In the genomic region with DNA sequence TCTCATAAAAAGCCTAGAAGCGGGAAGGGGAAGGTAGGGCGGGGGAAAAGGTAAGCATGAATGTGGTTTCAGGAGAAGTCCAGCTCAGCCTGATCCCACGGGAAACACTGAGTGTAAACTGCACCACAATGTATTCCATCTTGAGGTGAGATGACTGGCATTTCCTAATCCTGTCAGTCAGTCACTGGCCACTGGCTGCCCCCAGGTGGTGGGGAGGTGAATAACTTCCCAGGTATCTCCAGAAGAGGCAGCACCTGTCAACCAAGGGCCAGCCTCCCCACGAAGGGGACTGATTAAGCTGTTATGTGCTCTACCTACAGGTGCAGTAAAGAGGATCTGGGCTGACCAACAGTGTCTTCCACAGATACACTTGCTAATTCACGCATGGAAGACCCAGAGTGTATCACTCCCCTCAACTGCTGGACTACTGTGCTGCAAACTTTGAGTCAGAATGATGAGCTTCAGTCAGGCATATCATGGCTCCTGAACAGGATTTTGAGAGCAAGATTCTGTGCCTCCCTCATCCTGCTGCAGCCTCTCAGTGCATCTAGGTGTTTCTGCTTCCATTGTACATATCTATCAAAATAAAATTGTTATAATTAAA, we compare ENCODE assay signal across 8 cellular contexts.
DNase-seq lines count a peak whose midpoint lies in the region; ATAC-seq and TF ChIP-seq lines count a peak whose summit lies in the region.

No MANE protein-coding gene starts in this region.

- no peaks in the 10 kb centered on the region for H4K20me1 ChIP-seq in OCI-LY7 (ENCODE audit: insufficient read depth, low read length)

- intact Hi-C loops in OCI-LY7 (cut with micrococcal nuclease; ENCODE audit: unreplicated experiment) (loop anchor here (2.0 kb wide), 1 partner anchor 368 kb away; no protein-coding TSS in a partner anchor), posterior vena cava (cut with DNase I) (no loop called here)

- H3K27ac ChIP-seq in AG04450 (ENCODE audit: low read depth, low read length), result no peak overlapping the region
- no peak overlapping the region for H3K27ac ChIP-seq in OCI-LY7 (ENCODE audit: low read depth, low read length, poor library complexity, severe bottlenecking)

- no peak overlapping the region for H2AFZ ChIP-seq in OCI-LY7 (ENCODE audit: low read length)

- ATAC-seq in GM21825 (IDR thresholded peaks at IDR 0.05; ENCODE audit: unreplicated experiment), result no peak

- POLR2A ChIA-PET in AG04450 (lab: Yijun Ruan, JAX) (no interaction called here), OCI-LY7 (lab: Charles Lee) (no interaction called here)

- no peaks in the 10 kb centered on the region for H3K9me2 ChIP-seq in OCI-LY7 (ENCODE audit: insufficient read depth, low read length)

- H3K27me3 ChIP-seq in AG04450 (ENCODE audit: control insufficient read depth, insufficient read depth, low read length), result no peaks in the 10 kb centered on the region

- BruUV-seq in OCI-LY7 (replicated peaks; lab: Mats Ljungman, UMichigan), result no TSS peak

- no peaks in the 10 kb centered on the region for H3K79me2 ChIP-seq in OCI-LY7 (ENCODE audit: insufficient read depth, low read depth, low read length)

- TF ChIP-seq CTCF in AG04450 (IDR thresholded peaks at IDR 0.05; ENCODE audit: low read depth, low read length), result 0 out of 2 replicates have a peak, but pooled peaks have one; percentile 14
- TF ChIP-seq CTCF in GM20000 (IDR thresholded peaks at IDR 0.05; ENCODE audit: extremely low read depth, missing control alignments), result peak; percentile 54
- TF ChIP-seq CTCF in OCI-LY7 (conservative IDR thresholded peaks at IDR 0.05; ENCODE audit: low read length), result peak; percentile 86

- no peak for DNase-seq in AG04450 (ENCODE audit: low read depth, low spot score)
- peak; percentile 71 for DNase-seq in GM20000 (ENCODE audit: low spot score)
- DNase-seq in OCI-LY7 (ENCODE audit: low spot score), result peak; percentile 55
- DNase-seq in activated effector memory CD4-positive, alpha-beta T cell treated with Interleukin-2 at 50 U/mL for 16 hours, result peak; percentile 10
- DNase-seq in iPS-NIHi7 (ENCODE audit: extremely low spot score), result peak; percentile 81
- DNase-seq in stimulated activated CD4-positive, alpha-beta T cell treated with anti-CD3 and anti-CD28 coated beads, TNF-alpha, amount 100 ng/mL, for 24 hours (ENCODE audit: low read depth in 3 of 3), result peak in 2 of 3 experiments; percentile 11 to 60
- DNase-seq in posterior vena cava (ENCODE audit: low spot score), result no peak

- H3K4me2 ChIP-seq in OCI-LY7 (ENCODE audit: low read length), result no peak overlapping the region

- no peak overlapping the region for H3K4me3 ChIP-seq in AG04450 (ENCODE audit: low read depth, low read length)
- H3K4me3 ChIP-seq in OCI-LY7 (ENCODE audit: low read depth, low read length, poor library complexity, severe bottlenecking), result no peak overlapping the region

- CTCF ChIA-PET in AG04450 (lab: Charles Lee) (no interaction called here), OCI-LY7 (lab: Charles Lee; ENCODE audit: unreplicated experiment) (interaction anchor here (1.0 kb wide), 1 partner anchor 9 kb away, joined by 3 read pairs; no protein-coding TSS in a partner anchor)

- H3K9me3 ChIP-seq in AG04450 (ENCODE audit: control insufficient read depth, insufficient read depth, low read length) (no peaks in the 10 kb centered on the region), OCI-LY7 (ENCODE audit: low read length) (no peaks in the 10 kb centered on the region)

- no peaks in the 10 kb centered on the region for H3K4me1 ChIP-seq in OCI-LY7 (ENCODE audit: insufficient read depth, low read length, poor library complexity, severe bottlenecking)

- H3K36me3 ChIP-seq in OCI-LY7 (ENCODE audit: insufficient read depth, low read length), result no peaks in the 10 kb centered on the region

Comparison
In these comparisons a context has a peak if more than half of its experiments do, and no peak if none do; other contexts are left out.
1. DNase-seq: peak in GM20000 (single experiment), OCI-LY7 (single experiment), activated effector memory CD4-positive, alpha-beta T cell treated with Interleukin-2 at 50 U/mL for 16 hours (single experiment), iPS-NIHi7 (single experiment) and stimulated activated CD4-positive, alpha-beta T cell treated with anti-CD3 and anti-CD28 coated beads, TNF-alpha, amount 100 ng/mL, for 24 hours (2 of 3); none in AG04450 (single experiment) and posterior vena cava (single experiment).
2. CTCF ChIP-seq: peak in every context shown above with its lines; median percentile 86 in OCI-LY7; 54 in GM20000; 14 in AG04450.